16 cellular contexts compared by ENCODE assay signal in genomic region chr11:78061088-78061920, GRCh38. TPM values are rescaled to one million over a fixed set of nuclear protein-coding genes. Genes with fewer than 3 reads are reported as not detected.
DNase-seq lines count a peak whose midpoint lies in the region.
"Had no signal": no experiment of that assay in that cellular context is flagged by ENCODE, and none has a peak within 500 bp of the region (broad histone marks: within the 10 kb centered on the region; RNA-seq: fewer than 3 reads in every experiment).

No MANE protein-coding gene starts in this region.

- intact Hi-C loops in cardiac septum (cut with DNase I) (no loop called here), posterior vena cava (cut with DNase I) (no loop called here)

- no peaks in the 10 kb centered on the region for H3K27me3 ChIP-seq in H7 (ENCODE audit: control insufficient read depth, insufficient read depth, low read length)
- H3K27me3 ChIP-seq: Peyer's patch had no signal

- H3K4me3 ChIP-seq in H7 (ENCODE audit: insufficient read depth, low read depth, low read length) = no peak overlapping the region
- H3K4me3 ChIP-seq: GM23338, Peyer's patch had no signal

- DNase-seq in DMS 273 (lab: John Stamatoyannopoulos, UW; ENCODE audit: unreplicated experiment) (peak; percentile 68), OCI-M1 (lab: John Stamatoyannopoulos, UW) (peak; percentile 69), cardiac septum (ENCODE audit: low spot score) (peak; percentile 78), posterior vena cava (ENCODE audit: low spot score) (peak; percentile 75), epidermal melanocyte (ENCODE audit: insufficient read length, low spot score) (no peak), H7 (no peak), GM19238 (ENCODE audit: insufficient read length, low spot score) (no peak)
- DNase-seq in stimulated activated CD4-positive, alpha-beta T cell treated with anti-CD3 and anti-CD28 coated beads, Interleukin-4, amount 100 ng/mL, for 4 hours = no peak
- DNase-seq: activated CD8-positive, alpha-beta T cell treated with anti-CD3 and anti-CD28 coated beads for 36 hours; activated gamma-delta T cell treated with Interleukin-2 at 50 U/mL for 16 hours; central memory CD4-positive, alpha-beta T cell; MM.1S; NCI-H2227 treated with DMSO at 0.1 percent for 48 hours; Peyer's patch had no signal

- no peaks in the 10 kb centered on the region for H3K36me3 ChIP-seq in H7 (replicated peaks; ENCODE audit: control insufficient read depth, insufficient read depth, low read length)
- H3K36me3 ChIP-seq: Peyer's patch had no signal

RNA-seq across cellular contexts. Expression of gene THRSP, which starts 2.4 kb away (rescaled TPM):
- total RNA-seq in cardiac septum (2.0 TPM), posterior vena cava (not detected)
- not detected in 2 replicates for total RNA-seq in H7 (2014; rRNA removed; shearing (Covaris generic))
- total RNA-seq: activated CD8-positive, alpha-beta T cell treated with anti-CD3 and anti-CD28 coated beads for 36 hours; Daoy; GM23338 had no signal

RNA-seq across cellular contexts. Expression of gene NDUFC2, which starts 18.4 kb away (rescaled TPM):
- total RNA-seq in cardiac septum = 225 TPM
- total RNA-seq in posterior vena cava = 100 to 1,000 TPM; 133 to 148 TPM
- total RNA-seq in H7 (2014; rRNA removed; shearing (Covaris generic)) = 153 and 258 TPM in 2 replicates

RNA-seq across cellular contexts. Expression of gene KCTD14, which starts 38.2 kb away (rescaled TPM):
- total RNA-seq in cardiac septum (0.13 TPM), posterior vena cava (under 1 TPM; 0.38 to 0.51 TPM)
- total RNA-seq in H7 (2014; rRNA removed; shearing (Covaris generic)) = 13.3 and 17.1 TPM in 2 replicates

Comparison
In these comparisons a context has a peak if more than half of its experiments do, and no peak if none do; other contexts are left out.
1. DNase-seq: peak in DMS 273 (single experiment), OCI-M1 (single experiment), cardiac septum (single experiment) and posterior vena cava (single experiment); none in epidermal melanocyte (single experiment), H7 (single experiment), stimulated activated CD4-positive, alpha-beta T cell treated with anti-CD3 and anti-CD28 coated beads, Interleukin-4, amount 100 ng/mL, for 4 hours (0 of 2) and GM19238 (single experiment).